ENCODE assay signal across 9 cellular contexts in genomic region chr6:46704562-46704961, GRCh38. TPM values are rescaled to one million over a fixed set of nuclear protein-coding genes. Genes with fewer than 3 reads are reported as not detected.
A peak's percentile ranks its signal among the peaks of the same experiment; 100 is the strongest.
DNase-seq lines count a peak whose midpoint lies in the region; ATAC-seq and TF ChIP-seq lines count a peak whose summit lies in the region.
"Had no signal": no experiment of that assay in that cellular context is flagged by ENCODE, and none has a peak within 500 bp of the region (broad histone marks: within the 10 kb centered on the region; RNA-seq: fewer than 3 reads in every experiment).

No MANE protein-coding gene starts in this region.

- no peak overlapping the region for H3K4me3 ChIP-seq in PC-9
- no peak overlapping the region for H3K4me3 ChIP-seq in fibroblast of villous mesenchyme (ENCODE audit: low read depth, low read length)

- no peak for TF ChIP-seq CTCF in activated CD8-positive, alpha-beta T cell treated with anti-CD3 and anti-CD28 coated beads for 36 hours (IDR thresholded peaks at IDR 0.05)
- TF ChIP-seq CTCF in PC-9 (conservative IDR thresholded peaks at IDR 0.05) (peak; percentile 66), fibroblast of villous mesenchyme (IDR thresholded peaks at IDR 0.05; ENCODE audit: insufficient read depth, low read depth, low read length) (no peak)

- H4K20me1 ChIP-seq in PC-9 (ENCODE audit: insufficient read depth) = no peaks in the 10 kb centered on the region

- CTCF ChIA-PET in activated CD8-positive, alpha-beta T cell treated with anti-CD3 and anti-CD28 coated beads for 36 hours (lab: Charles Lee) = interaction anchor here (0.9 kb wide), 1 partner anchor 287 kb away, joined by 3 read pairs; no protein-coding TSS in a partner anchor
- CTCF ChIA-PET in activated CD8-positive, alpha-beta T cell treated with anti-CD3 and anti-CD28 coated beads, Interleukin-2, amount 10 ng/mL, durations not matched to agents 7 days and 5 days (lab: Charles Lee) = no interaction called here
- CTCF ChIA-PET in PC-9 (lab: Charles Lee) = no interaction called here

- peak; percentile 37 for ATAC-seq in activated CD8-positive, alpha-beta T cell treated with anti-CD3 and anti-CD28 coated beads for 36 hours
- no peak for ATAC-seq in activated CD8-positive, alpha-beta T cell treated with anti-CD3 and anti-CD28 coated beads, Interleukin-2, amount 10 ng/mL, durations not matched to agents 7 days and 5 days
- ATAC-seq in HG02759 (IDR thresholded peaks at IDR 0.05; ENCODE audit: unreplicated experiment) (no peak), GM18861 (IDR thresholded peaks at IDR 0.05; ENCODE audit: unreplicated experiment) (no peak)

- H3K27ac ChIP-seq in PC-9 = no peak overlapping the region

- H3K9me3 ChIP-seq in PC-9 (ENCODE audit: insufficient read depth, low read depth) = 0 out of 2 replicates have a peak, but pooled peaks cover 3% of the 10 kb centered on the region

- no peaks in the 10 kb centered on the region for H3K4me1 Mint-ChIP-seq in activated CD8-positive, alpha-beta T cell treated with anti-CD3 and anti-CD28 coated beads for 36 hours (ENCODE audit: low read depth)
- H3K4me1 Mint-ChIP-seq in activated CD8-positive, alpha-beta T cell treated with anti-CD3 and anti-CD28 coated beads, Interleukin-2, amount 10 ng/mL, durations not matched to agents 7 days and 5 days (ENCODE audit: low read depth) = no peaks in the 10 kb centered on the region

- no peaks in the 10 kb centered on the region for H3K9me2 ChIP-seq in PC-9 (ENCODE audit: insufficient read depth)

- POLR2A ChIA-PET in activated CD8-positive, alpha-beta T cell treated with anti-CD3 and anti-CD28 coated beads for 36 hours (lab: Charles Lee) = no interaction called here
- POLR2A ChIA-PET in activated CD8-positive, alpha-beta T cell treated with anti-CD3 and anti-CD28 coated beads, Interleukin-2, amount 10 ng/mL, durations not matched to agents 7 days and 5 days (lab: Charles Lee) = no interaction called here
- POLR2A ChIA-PET in PC-9 (lab: Charles Lee; ENCODE audit: unreplicated experiment) = interaction anchor here (0.6 kb wide), 2 partner anchors 221 to 346 kb away, joined by 6 to 7 read pairs; no protein-coding TSS in a partner anchor

- BruUV-seq in PC-9 (replicated peaks; lab: Mats Ljungman, UMichigan) = no TSS peak

- no peak overlapping the region for H3K4me3 Mint-ChIP-seq in activated CD8-positive, alpha-beta T cell treated with anti-CD3 and anti-CD28 coated beads for 36 hours
- no peak overlapping the region for H3K4me3 Mint-ChIP-seq in activated CD8-positive, alpha-beta T cell treated with anti-CD3 and anti-CD28 coated beads, Interleukin-2, amount 10 ng/mL, durations not matched to agents 7 days and 5 days
- H3K4me3 Mint-ChIP-seq: activated naive CD8-positive, alpha-beta T cell had no signal

- no peaks in the 10 kb centered on the region for H3K79me2 ChIP-seq in PC-9 (ENCODE audit: low read depth)

- H3K9me3 Mint-ChIP-seq in activated CD8-positive, alpha-beta T cell treated with anti-CD3 and anti-CD28 coated beads for 36 hours = no peaks in the 10 kb centered on the region
- H3K9me3 Mint-ChIP-seq in activated CD8-positive, alpha-beta T cell treated with anti-CD3 and anti-CD28 coated beads, Interleukin-2, amount 10 ng/mL, durations not matched to agents 7 days and 5 days (ENCODE audit: insufficient read depth) = no peaks in the 10 kb centered on the region

- H3K36me3 ChIP-seq in PC-9 (ENCODE audit: low read depth) = no peaks in the 10 kb centered on the region

- no peaks in the 10 kb centered on the region for H3F3A ChIP-seq in PC-9 (ENCODE audit: insufficient read depth, low read depth)

- H3K27me3 ChIP-seq in PC-9 (ENCODE audit: insufficient read depth, low read depth) = no peaks in the 10 kb centered on the region

- H2AFZ ChIP-seq in PC-9 = no peak overlapping the region

- intact Hi-C loops in activated CD8-positive, alpha-beta T cell treated with anti-CD3 and anti-CD28 coated beads for 36 hours (cut with micrococcal nuclease) = no loop called here
- intact Hi-C loops in PC-9 (cut with micrococcal nuclease; ENCODE audit: unreplicated experiment) = loop anchor here (5.0 to 10.0 kb wide), 2 partner anchors 78 to 290 kb away; no protein-coding TSS in a partner anchor

- no peak overlapping the region for H3K27ac Mint-ChIP-seq in activated CD8-positive, alpha-beta T cell treated with anti-CD3 and anti-CD28 coated beads for 36 hours
- no peak overlapping the region for H3K27ac Mint-ChIP-seq in activated CD8-positive, alpha-beta T cell treated with anti-CD3 and anti-CD28 coated beads, Interleukin-2, amount 10 ng/mL, durations not matched to agents 7 days and 5 days
- H3K27ac Mint-ChIP-seq: activated naive CD8-positive, alpha-beta T cell had no signal

- peaks cover 33% of the 10 kb centered on the region for H3K27me3 Mint-ChIP-seq in activated CD8-positive, alpha-beta T cell treated with anti-CD3 and anti-CD28 coated beads for 36 hours
- peaks cover 13% of the 10 kb centered on the region for H3K27me3 Mint-ChIP-seq in activated CD8-positive, alpha-beta T cell treated with anti-CD3 and anti-CD28 coated beads, Interleukin-2, amount 10 ng/mL, durations not matched to agents 7 days and 5 days (ENCODE audit: low read depth)

- no peak for DNase-seq in activated CD8-positive, alpha-beta T cell treated with anti-CD3 and anti-CD28 coated beads for 36 hours
- no peak for DNase-seq in activated CD8-positive, alpha-beta T cell treated with anti-CD3 and anti-CD28 coated beads, Interleukin-2, amount 10 ng/mL, durations not matched to agents 7 days and 5 days
- DNase-seq in PC-9 (peak in 1 of 2 experiments; percentile 49), fibroblast of villous mesenchyme (ENCODE audit: low read depth) (peak; percentile 8), stromal cell of bone marrow (ENCODE audit: low read depth) (peak; percentile 10), NCI-H2171 (lab: John Stamatoyannopoulos, UW) (no peak)

- H3K4me2 ChIP-seq in PC-9 = peak overlapping the region; percentile 9; the same call in 1 of the 2 replicates

- no peaks in the 10 kb centered on the region for H3K36me3 Mint-ChIP-seq in activated CD8-positive, alpha-beta T cell treated with anti-CD3 and anti-CD28 coated beads for 36 hours (ENCODE audit: low read depth)
- H3K36me3 Mint-ChIP-seq in activated CD8-positive, alpha-beta T cell treated with anti-CD3 and anti-CD28 coated beads, Interleukin-2, amount 10 ng/mL, durations not matched to agents 7 days and 5 days (ENCODE audit: low read depth) = no peaks in the 10 kb centered on the region
- H3K36me3 Mint-ChIP-seq: activated naive CD8-positive, alpha-beta T cell had no signal

- peaks cover 12% of the 10 kb centered on the region for H3K4me1 ChIP-seq in PC-9 (replicated peaks; ENCODE audit: insufficient read depth)

RNA-seq across cellular contexts. Expression of gene TDRD6, which starts 16.9 kb away (rescaled TPM):
- not detected for total RNA-seq in activated CD8-positive, alpha-beta T cell treated with anti-CD3 and anti-CD28 coated beads for 36 hours
- total RNA-seq in activated CD8-positive, alpha-beta T cell treated with anti-CD3 and anti-CD28 coated beads, Interleukin-2, amount 10 ng/mL, durations not matched to agents 7 days and 5 days = not detected
- 0.23 and 0.57 TPM in 2 replicates for total RNA-seq in PC-9 (2021)
- under 0.01 TPM in 2 replicates for total RNA-seq in fibroblast of villous mesenchyme

RNA-seq across cellular contexts. Expression of gene PLA2G7, which starts 30.6 kb away (rescaled TPM):
- not detected for total RNA-seq in activated CD8-positive, alpha-beta T cell treated with anti-CD3 and anti-CD28 coated beads for 36 hours
- total RNA-seq in activated CD8-positive, alpha-beta T cell treated with anti-CD3 and anti-CD28 coated beads, Interleukin-2, amount 10 ng/mL, durations not matched to agents 7 days and 5 days = not detected
- total RNA-seq in PC-9 (2021) (0.68 and 0.98 TPM in 2 replicates), fibroblast of villous mesenchyme (not detected in 2 replicates)

RNA-seq across cellular contexts. Expression of gene ANKRD66, which starts 42.2 kb away (rescaled TPM):
- total RNA-seq in activated CD8-positive, alpha-beta T cell treated with anti-CD3 and anti-CD28 coated beads for 36 hours = not detected
- not detected for total RNA-seq in activated CD8-positive, alpha-beta T cell treated with anti-CD3 and anti-CD28 coated beads, Interleukin-2, amount 10 ng/mL, durations not matched to agents 7 days and 5 days
- total RNA-seq in PC-9 (2021) (not detected in 2 replicates), fibroblast of villous mesenchyme (not detected in 2 replicates)

RNA-seq across cellular contexts. Expression of gene SLC25A27, which starts 51.8 kb away (rescaled TPM):
- under 1 TPM; 0.70 to 0.85 TPM for total RNA-seq in activated CD8-positive, alpha-beta T cell treated with anti-CD3 and anti-CD28 coated beads for 36 hours
- not detected for total RNA-seq in activated CD8-positive, alpha-beta T cell treated with anti-CD3 and anti-CD28 coated beads, Interleukin-2, amount 10 ng/mL, durations not matched to agents 7 days and 5 days
- total RNA-seq in PC-9 (2021) = 25.0 and 27.1 TPM in 2 replicates
- total RNA-seq in fibroblast of villous mesenchyme = 2.6 and 6.5 TPM in 2 replicates

RNA-seq across cellular contexts. Expression of gene CYP39A1, which starts 51.9 kb away (rescaled TPM):
- total RNA-seq in activated CD8-positive, alpha-beta T cell treated with anti-CD3 and anti-CD28 coated beads for 36 hours = not detected
- not detected for total RNA-seq in activated CD8-positive, alpha-beta T cell treated with anti-CD3 and anti-CD28 coated beads, Interleukin-2, amount 10 ng/mL, durations not matched to agents 7 days and 5 days
- total RNA-seq in PC-9 (2021) (2.9 and 5.6 TPM in 2 replicates), fibroblast of villous mesenchyme (2.6 TPM in 2 replicates)

Comparison
In these comparisons a context has a peak if more than half of its experiments do, and no peak if none do; other contexts are left out.
1. DNase-seq: peak in fibroblast of villous mesenchyme (single experiment) and stromal cell of bone marrow (single experiment); none in activated CD8-positive, alpha-beta T cell treated with anti-CD3 and anti-CD28 coated beads for 36 hours (single experiment), activated CD8-positive, alpha-beta T cell treated with anti-CD3 and anti-CD28 coated beads, Interleukin-2, amount 10 ng/mL, durations not matched to agents 7 days and 5 days (single experiment) and NCI-H2171 (single experiment).